In the genomic region with DNA sequence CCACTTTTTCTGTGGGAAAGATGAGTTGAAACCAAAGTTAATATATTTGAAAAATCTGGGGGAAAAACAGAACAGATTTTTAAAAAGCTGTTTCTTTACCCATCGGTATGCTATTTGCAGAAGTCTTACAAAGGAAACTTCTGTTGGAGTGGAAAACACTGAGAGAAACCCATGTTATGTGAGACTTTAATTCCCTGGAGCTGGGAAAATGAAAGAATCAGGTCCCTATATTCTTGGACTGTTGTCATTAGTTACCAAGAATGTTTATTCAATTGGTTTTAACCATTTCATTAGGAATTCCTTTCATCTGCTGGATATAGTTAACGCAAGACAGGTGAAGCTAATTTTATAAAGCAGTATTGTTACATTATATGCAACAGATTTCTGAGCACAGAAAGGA, we compare ENCODE assay signal across 25 cellular contexts.
"Had no signal": no experiment of that assay in that cellular context is flagged by ENCODE, and none has a peak within 500 bp of the region (broad histone marks: within the 10 kb centered on the region; RNA-seq: fewer than 3 reads in every experiment).

No MANE protein-coding gene starts in this region.

- H3K4me3 ChIP-seq: K562, PC-9, Peyer's patch, SJCRH30, SK-N-MC had no signal

- H3K4me3 Mint-ChIP-seq: IgD-negative memory B cell had no signal

- H3K36me3 Mint-ChIP-seq: IgD-negative memory B cell had no signal

- DNase-seq: Kasumi-1; MM.1S; NCI-H1105; NCI-H1417; NCI-H1436 treated with DMSO at 0.1 percent for 48 hours; NCI-H1694; NCI-H187 treated with DMSO at 0.1 percent for 48 hours; NCI-H2029 treated with DMSO at 0.1 percent for 48 hours; NCI-H2171 treated with DMSO at 0.1 percent for 48 hours; NCI-H345; NCI-H510A; NCI-H524 treated with DMSO at 0.1 percent for 48 hours; NCI-H69; NCI-H774; NK-92 treated with Interleukin-12 subunit alpha and Interleukin-12 subunit beta, amount 100 ng/mL, for 24 hours; OCI-M1; PC-9; Peyer's patch; SHP77 treated with DMSO at 0.1 percent for 48 hours; SJCRH30; T-helper 1 cell had no signal

- H3K4me1 ChIP-seq: Peyer's patch had no signal

- H3K9ac ChIP-seq: KMS-11 had no signal

- H3K27ac ChIP-seq: KMS-11, PC-9, Peyer's patch, SJCRH30, SK-N-MC had no signal

- H3K9me3 ChIP-seq: Peyer's patch, SJCRH30 had no signal

- H3K27ac Mint-ChIP-seq: IgD-negative memory B cell had no signal

- H3K4me2 ChIP-seq: KMS-11, PC-9 had no signal

- H3K27me3 ChIP-seq: Peyer's patch, SJCRH30 had no signal

- H3K36me3 ChIP-seq: Peyer's patch, SJCRH30 had no signal

- H3K4me1 Mint-ChIP-seq: IgD-negative memory B cell had no signal
